In the genomic region with DNA sequence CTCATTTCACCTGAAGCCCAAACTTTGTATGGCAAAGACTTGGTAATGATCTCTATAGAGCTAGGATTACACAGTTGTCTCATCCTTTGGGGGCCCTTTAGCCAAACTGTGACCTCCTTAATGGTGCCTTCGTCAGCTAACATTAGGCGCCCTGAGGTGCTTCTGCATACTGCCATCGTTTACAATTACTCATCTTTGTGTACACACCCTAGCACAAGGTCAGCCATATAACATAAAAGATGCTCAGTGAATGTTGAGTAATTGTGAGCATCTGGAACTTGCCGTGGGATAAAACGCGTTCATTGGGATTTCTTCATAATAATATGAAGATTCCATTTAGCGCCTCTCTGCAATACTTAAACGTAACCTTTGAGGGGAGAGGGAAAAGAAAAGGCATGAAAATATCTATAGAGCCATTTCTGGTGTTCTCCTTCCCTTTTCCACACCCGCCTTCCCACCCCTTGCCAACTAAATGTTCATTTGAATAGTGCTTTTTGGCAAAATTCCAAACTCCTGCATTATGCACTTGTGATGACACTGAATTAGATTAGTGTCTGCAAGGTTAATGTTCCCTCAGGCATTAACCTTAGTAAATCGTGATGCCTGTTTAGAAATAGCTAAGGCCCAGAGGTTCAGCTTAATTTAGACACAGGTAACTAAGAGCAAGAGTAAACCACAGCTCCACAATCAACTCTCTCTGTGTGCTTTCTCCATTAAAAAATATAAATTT, we compare ENCODE assay signal across 9 cellular contexts. TPM values are rescaled to one million over a fixed set of nuclear protein-coding genes. Genes with fewer than 3 reads are reported as not detected.
DNase-seq lines count a peak whose midpoint lies in the region; ATAC-seq, FAIRE-seq and TF ChIP-seq lines count a peak whose summit lies in the region.
"Had no signal": no experiment of that assay in that cellular context is flagged by ENCODE, and none has a peak within 500 bp of the region (broad histone marks: within the 10 kb centered on the region; RNA-seq: fewer than 3 reads in every experiment).

No MANE protein-coding gene starts in this region.

- H4K20me1 ChIP-seq in K562 (replicated peaks; ENCODE audit: control insufficient read depth, insufficient read depth, low read length) = no peaks in the 10 kb centered on the region

- H3K27ac ChIP-seq in K562 (ENCODE audit: extremely low read depth, low read depth, low read length) (peak overlapping the region; percentile 86), aorta (ENCODE audit: low read depth in 1 of 2, low read length in 2 of 2) (peak overlapping the region in 1 of 2 donors; percentile 54)

- 23% methylated on average over 9 of the region's 10 CpGs for WGBS in K562 (ENCODE audit: insufficient coverage, low coverage, missing lambda C conversion rate)
- 63 to 68% methylated on average over 10 of the region's 10 CpGs for WGBS in aorta, 2 donors

- H3K36me3 ChIP-seq in K562 (ENCODE audit: control insufficient read depth, insufficient read depth, low read length) (no peaks in the 10 kb centered on the region), aorta (ENCODE audit: control insufficient read depth in 1 of 2, insufficient read depth in 2 of 2, low read length in 1 of 2) (no peaks in the 10 kb centered on the region)

- CTCF ChIA-PET in K562 (lab: Yijun Ruan, JAX; ENCODE audit: low intra/inter-chr PET ratio) = interaction anchor here (0.5 kb wide), 1 partner anchor 1794 kb away, joined by 3 read pairs; no protein-coding TSS in a partner anchor

- H3K4me1 Mint-ChIP-seq in memory B cell = peaks cover 20% of the 10 kb centered on the region

- no peak for TF ChIP-seq POLR2A in K562 (conservative IDR thresholded peaks at IDR 0.05)

- no peaks in the 10 kb centered on the region for H3K9me3 ChIP-seq in K562 (replicated peaks; ENCODE audit: control insufficient read depth, insufficient read depth, low read depth, low read length)
- no peaks in the 10 kb centered on the region for H3K9me3 ChIP-seq in aorta (ENCODE audit: control insufficient read depth, low read length)

- FAIRE-seq in K562 (lab: Jason Lieb, UNC) = peak; percentile 56
- FAIRE-seq: A204.1 had no signal

- H3K4me2 ChIP-seq in K562 (ENCODE audit: insufficient read depth, low read length) = peak overlapping the region; percentile 81

- TF ChIP-seq RAD21 in K562 (CRISPR knock-in tag; conservative IDR thresholded peaks at IDR 0.05 in 1 of 2, IDR thresholded peaks at IDR 0.05 in 1 of 2) = no peak

- H3K4me3 Mint-ChIP-seq in memory B cell = peak overlapping the region; percentile 90

- H3K4me3 ChIP-seq in K562 (peak overlapping the region; percentile 85), aorta (ENCODE audit: low read length in 2 of 2) (peak overlapping the region; percentile 87 to 93)

- BruUV-seq in K562 (replicated peaks; lab: Mats Ljungman, UMichigan) = no TSS peak

- POLR2A ChIA-PET in K562 (lab: Yijun Ruan, JAX) = interaction anchor here (0.6 to 1.4 kb wide), 5 partner anchors 10 to 27 kb away, joined by 3 to 6 read pairs (median 3); no protein-coding TSS in a partner anchor

- H3K27me3 Mint-ChIP-seq in memory B cell = no peaks in the 10 kb centered on the region

- peak overlapping the region; percentile 88 for H3K27ac Mint-ChIP-seq in memory B cell

- peaks cover 0 to 6% of the 10 kb centered on the region in 2 experiments; a peak in 3 of 5 replicates for H3K4me1 ChIP-seq in K562 (replicated peaks in 1 of 2; ENCODE audit: control insufficient read depth in 2 of 2, insufficient read depth in 2 of 2, low read length in 2 of 2)
- H3K4me1 ChIP-seq in aorta (ENCODE audit: control insufficient read depth in 1 of 2, insufficient read depth in 2 of 2, low read length in 2 of 2) = peaks cover 5 to 7% of the 10 kb centered on the region in 2 donors

- peak overlapping the region; percentile 89 for H2AFZ ChIP-seq in K562 (ENCODE audit: low read depth, low read length)

- H3K27me3 ChIP-seq in K562 (ENCODE audit: control insufficient read depth in 2 of 2, insufficient read depth in 2 of 2, low read length in 2 of 2) (no peaks in the 10 kb centered on the region), aorta (ENCODE audit: control insufficient read depth in 1 of 2, insufficient read depth in 2 of 2, low read length in 1 of 2) (no peaks in the 10 kb centered on the region)

- TF ChIP-seq CTCF in K562 (IDR thresholded peaks at IDR 0.05 in 2 of 3, conservative IDR thresholded peaks at IDR 0.05 in 1 of 3; ENCODE audit: insufficient read depth in 2 of 3, low read depth in 1 of 3, low read length in 3 of 3) = no peak

- DNase-seq in DMS 273 (lab: John Stamatoyannopoulos, UW; ENCODE audit: unreplicated experiment) = peak; percentile 85
- no peak for DNase-seq in DMS 273 treated with DMSO at 0.1 percent for 48 hours (lab: John Stamatoyannopoulos, UW)
- DNase-seq in NCI-H146 treated with DMSO at 0.1 percent for 48 hours (lab: John Stamatoyannopoulos, UW; ENCODE audit: unreplicated experiment) = peak; percentile 85
- peak in 1 of 4 experiments; percentile 12 for DNase-seq in K562 (ENCODE audit: extremely low read depth in 1 of 4, low spot score in 3 of 4)
- no peak for DNase-seq in memory B cell (ENCODE audit: low spot score in 2 of 2)
- no peak for DNase-seq in aorta

- in situ Hi-C loops in K562 (cut with MboI) = no loop called here

- peak overlapping the region; percentile 97 for H3K9ac ChIP-seq in K562 (ENCODE audit: insufficient read depth in 1 of 2, low read depth in 2 of 2, low read length in 2 of 2)

- no peaks in the 10 kb centered on the region for H3K9me3 Mint-ChIP-seq in memory B cell

- no peak for TF ChIP-seq EP300 in K562 (IDR thresholded peaks at IDR 0.05; ENCODE audit: low read length)

- intact Hi-C loops in K562 (cut with micrococcal nuclease) (no loop called here), aorta (cut with DNase I) (loop anchor here in 1 of 2 donors (5.0 kb wide), 1 partner anchor 61 kb away; no protein-coding TSS in a partner anchor)

- H3K36me3 Mint-ChIP-seq in memory B cell = peaks cover 4% of the 10 kb centered on the region

- peaks cover 48% of the 10 kb centered on the region for H3K79me2 ChIP-seq in K562 (ENCODE audit: control insufficient read depth, insufficient read depth, low read length)

- ATAC-seq in K562 (peak; percentile 11; the same call in 2 of the 3 replicates), memory B cell (ENCODE audit: low read depth) (no peak), aorta (ENCODE audit: low FRiP score) (no peak), GM21619 (IDR thresholded peaks at IDR 0.05; ENCODE audit: unreplicated experiment) (no peak), HG03469 (IDR thresholded peaks at IDR 0.05; ENCODE audit: unreplicated experiment) (no peak)

- no peaks in the 10 kb centered on the region for H3K9me1 ChIP-seq in K562 (ENCODE audit: control insufficient read depth, insufficient read depth, low read length)

TF ChIP-seq in K562, 482 proteins besides CTCF, POLR2A, EP300 and RAD21 (continues in another document):
- TF ChIP-seq HOXB6 (CRISPR knock-in tag; IDR thresholded peaks at IDR 0.05; ENCODE audit: borderline replicate concordance) (no peak), NFIC (IDR thresholded peaks at IDR 0.05) (peak; percentile 86), ESRRB (CRISPR knock-in tag; IDR thresholded peaks at IDR 0.05; ENCODE audit: borderline replicate concordance) (no peak), ZNF175 (CRISPR knock-in tag; IDR thresholded peaks at IDR 0.05; ENCODE audit: low read depth) (no peak), RBM39 (optimal IDR thresholded peaks at IDR 0.05; ENCODE audit: low read depth, low read length) (no peak), PML (IDR thresholded peaks at IDR 0.05; ENCODE audit: low read length) (no peak)
- TF ChIP-seq, protein P1, sequence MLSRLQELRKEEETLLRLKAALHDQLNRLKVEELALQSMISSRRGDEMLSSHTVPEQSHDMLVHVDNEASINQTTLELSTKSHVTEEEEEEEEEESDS (CRISPR knock-in tag; IDR thresholded peaks at IDR 0.05) = no peak
- TF ChIP-seq, protein P2, sequence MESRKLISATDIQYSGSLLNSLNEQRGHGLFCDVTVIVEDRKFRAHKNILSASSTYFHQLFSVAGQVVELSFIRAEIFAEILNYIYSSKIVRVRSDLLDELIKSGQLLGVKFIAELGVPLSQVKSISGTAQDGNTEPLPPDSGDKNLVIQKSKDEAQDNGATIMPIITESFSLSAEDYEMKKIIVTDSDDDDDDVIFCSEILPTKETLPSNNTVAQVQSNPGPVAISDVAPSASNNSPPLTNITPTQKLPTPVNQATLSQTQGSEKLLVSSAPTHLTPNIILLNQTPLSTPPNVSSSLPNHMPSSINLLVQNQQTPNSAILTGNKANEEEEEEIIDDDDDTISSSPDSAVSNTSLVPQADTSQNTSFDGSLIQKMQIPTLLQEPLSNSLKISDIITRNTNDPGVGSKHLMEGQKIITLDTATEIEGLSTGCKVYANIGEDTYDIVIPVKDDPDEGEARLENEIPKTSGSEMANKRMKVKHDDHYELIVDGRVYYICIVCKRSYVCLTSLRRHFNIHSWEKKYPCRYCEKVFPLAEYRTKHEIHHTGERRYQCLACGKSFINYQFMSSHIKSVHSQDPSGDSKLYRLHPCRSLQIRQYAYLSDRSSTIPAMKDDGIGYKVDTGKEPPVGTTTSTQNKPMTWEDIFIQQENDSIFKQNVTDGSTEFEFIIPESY (CRISPR knock-in tag; IDR thresholded peaks at IDR 0.05) = peak; percentile 66

RNA-seq across cellular contexts. Expression of a gene that starts 1.0 kb away (rescaled TPM):
- 12.5 and 32.0 TPM in 2 replicates for total RNA-seq in K562 (2011; cell fraction: chromatin; rRNA removed; ENCODE audit: low replicate concordance)
- 3.2 and 3.8 TPM in 2 replicates for total RNA-seq in K562 (2011; cell fraction: nucleolus; rRNA removed)
- 7.4 and 10.6 TPM in 2 replicates for total RNA-seq in K562 (2011; cell fraction: nucleoplasm; rRNA removed)
- total RNA-seq in K562 (2014; rRNA removed) = 6.9 and 7.3 TPM in 2 replicates
- total RNA-seq in K562 (2014; rRNA removed; fragmentation: Illumina TruSeq; extraction: Trizol) = 15.1 and 18.1 TPM in 2 replicates
- total RNA-seq in K562 (2015; rRNA removed; fragmentation: Illumina TruSeq; extraction: Trizol) = 14.3 and 14.4 TPM in 2 replicates
- total RNA-seq in K562 (2021) = 13.7 and 14.1 TPM in 2 replicates
- polyA plus RNA-seq in K562 (2011; rRNA removed) = 9.4 and 10.8 TPM in 2 replicates
- polyA plus RNA-seq in K562 (2011; cell fraction: cytosol; rRNA removed) = 2.5 and 3.8 TPM in 2 replicates
- 5.9 and 8.5 TPM in 2 replicates for polyA plus RNA-seq in K562 (2011; cell fraction: nucleus; rRNA removed)
- polyA plus RNA-seq in K562 (2012) = 4.4 and 7.1 TPM in 2 replicates
- polyA plus RNA-seq in K562 (2014; fragmentation: Illumina TruSeq; extraction: Trizol) = 7.5 and 8.3 TPM in 2 replicates
- 1 to 10 TPM; 2.7 to 3.8 TPM for polyA plus RNA-seq in K562 (2014; fragmentation: Nextera tagmentation; extraction: Ambion mirVana)
- polyA plus RNA-seq in K562 (2014; rRNA removed) = 2.3 and 3.2 TPM in 2 replicates
- 89.5 and 123 TPM in 2 replicates for polyA minus RNA-seq in K562 (2011; rRNA and poly(A)+ RNA removed)
- 15.6 and 16.4 TPM in 2 replicates for polyA minus RNA-seq in K562 (2011; cell fraction: cytosol; rRNA and poly(A)+ RNA removed)
- 8.2 and 16.4 TPM in 2 replicates for polyA minus RNA-seq in K562 (2011; cell fraction: nucleus; rRNA and poly(A)+ RNA removed)
- total RNA-seq in aorta = 10 to 100 TPM; 53.8 to 63.8 TPM
- polyA plus RNA-seq in aorta = 1 to 10 TPM; 5.3 to 5.4 TPM

Comparison
In these comparisons a context has a peak if more than half of its experiments do, and no peak if none do; other contexts are left out.
1. DNase-seq: peak in DMS 273 (single experiment) and NCI-H146 treated with DMSO at 0.1 percent for 48 hours (single experiment); none in DMS 273 treated with DMSO at 0.1 percent for 48 hours (single experiment), memory B cell (0 of 2) and aorta (0 of 2).